33 cellular contexts compared by ENCODE assay signal in genomic region chr1:57467825-57468224, GRCh38. TPM values are rescaled to one million over a fixed set of nuclear protein-coding genes. Genes with fewer than 3 reads are reported as not detected.
"Had no signal": no experiment of that assay in that cellular context is flagged by ENCODE, and none has a peak within 500 bp of the region (broad histone marks: within the 10 kb centered on the region; RNA-seq: fewer than 3 reads in every experiment).

No MANE protein-coding gene starts in this region.

- H3K27ac Mint-ChIP-seq: activated B cell treated with CpG ODN at 0.5 μM for 24 hours; activated CD8-positive, alpha-beta T cell treated with anti-CD3 and anti-CD28 coated beads for 36 hours; activated naive CD4-positive, alpha-beta T cell treated with anti-CD3 and anti-CD28 coated beads for 36 hours; activated naive CD4-positive, alpha-beta T cell treated with anti-CD3 and anti-CD28 coated beads, Interleukin-2, amount 50 U/mL, for 24 hours; activated naive CD8-positive, alpha-beta T cell treated with anti-CD3 and anti-CD28 coated beads for 36 hours; activated naive CD8-positive, alpha-beta T cell treated with anti-CD3 and anti-CD28 coated beads, Interleukin-2, amount 50 U/mL, for 24 hours; activated T-helper 1 cell treated with anti-CD3 and anti-CD28 coated beads, Interleukin-12 subunit alpha, Interleukin-12 subunit beta, Interleukin-2, Interleukin-4 antibody, amounts not matched to agents 30 ng/mL and 10 ng/mL and 1 ng/mL, durations not matched to agents 14 hours and 24 hours and 36 hours; activated T-helper 2 cell treated with anti-CD3 and anti-CD28 coated beads, Interferon-gamma antibody, Interleukin-2, Interleukin-4, amounts not matched to agents 10 μg/mL and 5 μg/mL and 100 μg/mL, durations not matched to agents 14 hours and 24 hours and 36 hours; effector memory CD8-positive, alpha-beta T cell; T-helper 17 cell; T-helper 2 cell treated with Interferon-gamma antibody and Interleukin-4, amounts not matched to agents 5 μg/mL and 100 μg/mL, for 36 hours had no signal

- H3K36me3 Mint-ChIP-seq: activated naive CD4-positive, alpha-beta T cell treated with anti-CD3 and anti-CD28 coated beads, Interleukin-2, amount 50 U/mL, for 24 hours; activated naive CD8-positive, alpha-beta T cell treated with anti-CD3 and anti-CD28 coated beads for 36 hours had no signal

- H3K27me3 ChIP-seq: ascending aorta, brain microvascular endothelial cell had no signal

- ATAC-seq: activated CD4-positive, CD25-positive, alpha-beta regulatory T cell treated with anti-CD3 and anti-CD28 coated beads, Interleukin-2, amount 50 U/mL, for 24 hours; activated CD8-positive, alpha-beta T cell treated with anti-CD3 and anti-CD28 coated beads for 36 hours; activated naive CD8-positive, alpha-beta T cell treated with anti-CD3 and anti-CD28 coated beads, Interleukin-2, amount 50 U/mL, for 24 hours; effector memory CD8-positive, alpha-beta T cell; T-helper 17 cell had no signal

- H3K27me3 Mint-ChIP-seq: activated naive CD8-positive, alpha-beta T cell treated with anti-CD3 and anti-CD28 coated beads for 36 hours; activated naive CD8-positive, alpha-beta T cell treated with anti-CD3 and anti-CD28 coated beads, Interleukin-2, amount 50 U/mL, for 24 hours had no signal

- H3K27ac ChIP-seq: ascending aorta, brain microvascular endothelial cell, esophagus squamous epithelium, WERI-Rb-1 had no signal

- H3K4me1 ChIP-seq: ascending aorta, esophagus squamous epithelium had no signal

- DNase-seq: activated B cell treated with CpG ODN at 0.5 μM for 24 hours; activated CD4-positive, alpha-beta T cell treated with anti-CD3 and anti-CD28 coated beads for 48 hours; activated CD4-positive, alpha-beta T cell treated with anti-CD3 and anti-CD28 coated beads, Interleukin-2, amount 50 U/mL, for 1 hour; activated CD4-positive, alpha-beta T cell treated with anti-CD3 and anti-CD28 coated beads, Interleukin-2, amount 50 U/mL, for 48 hours; activated CD8-positive, alpha-beta memory T cell treated with anti-CD3 and anti-CD28 coated beads for 24 hours; activated CD8-positive, alpha-beta memory T cell treated with anti-CD3 and anti-CD28 coated beads, Interleukin-2, amount 50 U/mL, for 4 hours; activated CD8-positive, alpha-beta T cell treated with anti-CD3 and anti-CD28 coated beads for 36 hours; activated effector memory CD4-positive, alpha-beta T cell treated with anti-CD3 and anti-CD28 coated beads, Interleukin-2, amount 50 U/mL, for 16 hours; activated naive CD4-positive, alpha-beta T cell treated with anti-CD3 and anti-CD28 coated beads for 36 hours; activated naive CD8-positive, alpha-beta T cell treated with anti-CD3 and anti-CD28 coated beads for 36 hours; activated naive CD8-positive, alpha-beta T cell treated with anti-CD3 and anti-CD28 coated beads, Interleukin-2, amount 50 U/mL, for 24 hours; activated T-cell treated with anti-CD3 and anti-CD28 coated beads, Interleukin-2, amount 50 U/mL, for 1 hour; activated T-cell treated with anti-CD3 and anti-CD28 coated beads, Interleukin-2, amount 50 U/mL, for 48 hours; brain microvascular endothelial cell; cerebellar nuclear complex; cortex of kidney; dermis blood vessel endothelial cell; effector CD4-positive, alpha-beta T cell; effector memory CD8-positive, alpha-beta T cell; erythroblast; esophagus squamous epithelium; head of caudate nucleus; T-helper 1 cell; T-helper 17 cell; T1000; WERI-Rb-1 had no signal

- H3K4me1 Mint-ChIP-seq: activated B cell treated with CpG ODN at 0.5 μM for 24 hours; activated naive CD4-positive, alpha-beta T cell treated with anti-CD3 and anti-CD28 coated beads, Interleukin-2, amount 50 U/mL, for 24 hours; activated naive CD8-positive, alpha-beta T cell treated with anti-CD3 and anti-CD28 coated beads for 36 hours; activated naive CD8-positive, alpha-beta T cell treated with anti-CD3 and anti-CD28 coated beads, Interleukin-2, amount 50 U/mL, for 24 hours; T-helper 17 cell had no signal

- H3K36me3 ChIP-seq: ascending aorta, brain microvascular endothelial cell, esophagus squamous epithelium, WERI-Rb-1 had no signal

- H3K4me3 ChIP-seq: ascending aorta, esophagus squamous epithelium had no signal

- H3K4me3 Mint-ChIP-seq: activated B cell treated with CpG ODN at 0.5 μM for 24 hours; activated CD8-positive, alpha-beta T cell treated with anti-CD3 and anti-CD28 coated beads for 36 hours; activated naive CD4-positive, alpha-beta T cell treated with anti-CD3 and anti-CD28 coated beads for 36 hours; activated naive CD4-positive, alpha-beta T cell treated with anti-CD3 and anti-CD28 coated beads, Interleukin-2, amount 50 U/mL, for 24 hours; activated naive CD8-positive, alpha-beta T cell treated with anti-CD3 and anti-CD28 coated beads for 36 hours; activated naive CD8-positive, alpha-beta T cell treated with anti-CD3 and anti-CD28 coated beads, Interleukin-2, amount 50 U/mL, for 24 hours; activated T-helper 1 cell treated with anti-CD3 and anti-CD28 coated beads, Interleukin-12 subunit alpha, Interleukin-12 subunit beta, Interleukin-2, Interleukin-4 antibody, amounts not matched to agents 30 ng/mL and 10 ng/mL and 1 ng/mL, durations not matched to agents 14 hours and 24 hours and 36 hours; effector memory CD8-positive, alpha-beta T cell; T-helper 17 cell; T-helper 2 cell treated with Interferon-gamma antibody and Interleukin-4, amounts not matched to agents 5 μg/mL and 100 μg/mL, for 36 hours had no signal

- H3K9me3 Mint-ChIP-seq: activated B cell treated with CpG ODN at 0.5 μM for 24 hours; activated CD8-positive, alpha-beta T cell treated with anti-CD3 and anti-CD28 coated beads for 36 hours; activated naive CD8-positive, alpha-beta T cell treated with anti-CD3 and anti-CD28 coated beads for 36 hours; activated T-helper 1 cell treated with anti-CD3 and anti-CD28 coated beads, Interleukin-12 subunit alpha, Interleukin-12 subunit beta, Interleukin-2, Interleukin-4 antibody, amounts not matched to agents 30 ng/mL and 10 ng/mL and 1 ng/mL, durations not matched to agents 14 hours and 24 hours and 36 hours; activated T-helper 2 cell treated with anti-CD3 and anti-CD28 coated beads, Interferon-gamma antibody, Interleukin-2, Interleukin-4, amounts not matched to agents 10 μg/mL and 5 μg/mL and 100 μg/mL, durations not matched to agents 14 hours and 24 hours and 36 hours; T-helper 2 cell treated with Interferon-gamma antibody and Interleukin-4, amounts not matched to agents 5 μg/mL and 100 μg/mL, for 36 hours had no signal

- H3K9me3 ChIP-seq: ascending aorta, esophagus squamous epithelium had no signal

RNA-seq across cellular contexts. Expression of gene DAB1, which starts 44.0 kb away (rescaled TPM):
- total RNA-seq: activated B cell treated with CpG ODN at 0.5 μM for 24 hours; activated CD8-positive, alpha-beta T cell treated with anti-CD3 and anti-CD28 coated beads for 36 hours; activated naive CD4-positive, alpha-beta T cell treated with anti-CD3 and anti-CD28 coated beads for 36 hours; activated naive CD8-positive, alpha-beta T cell treated with anti-CD3 and anti-CD28 coated beads for 36 hours; activated T-helper 1 cell treated with anti-CD3 and anti-CD28 coated beads, Interleukin-12 subunit alpha, Interleukin-12 subunit beta, Interleukin-2, Interleukin-4 antibody, amounts not matched to agents 30 ng/mL and 10 ng/mL and 1 ng/mL, durations not matched to agents 14 hours and 24 hours and 36 hours; activated T-helper 2 cell treated with anti-CD3 and anti-CD28 coated beads, Interferon-gamma antibody, Interleukin-2, Interleukin-4, amounts not matched to agents 10 μg/mL and 5 μg/mL and 100 μg/mL, durations not matched to agents 14 hours and 24 hours and 36 hours; ascending aorta; bronchial epithelial cell; dermis blood vessel endothelial cell had no signal
